Comparison of ENCODE assay signal across 9 cellular contexts in the genomic region with DNA sequence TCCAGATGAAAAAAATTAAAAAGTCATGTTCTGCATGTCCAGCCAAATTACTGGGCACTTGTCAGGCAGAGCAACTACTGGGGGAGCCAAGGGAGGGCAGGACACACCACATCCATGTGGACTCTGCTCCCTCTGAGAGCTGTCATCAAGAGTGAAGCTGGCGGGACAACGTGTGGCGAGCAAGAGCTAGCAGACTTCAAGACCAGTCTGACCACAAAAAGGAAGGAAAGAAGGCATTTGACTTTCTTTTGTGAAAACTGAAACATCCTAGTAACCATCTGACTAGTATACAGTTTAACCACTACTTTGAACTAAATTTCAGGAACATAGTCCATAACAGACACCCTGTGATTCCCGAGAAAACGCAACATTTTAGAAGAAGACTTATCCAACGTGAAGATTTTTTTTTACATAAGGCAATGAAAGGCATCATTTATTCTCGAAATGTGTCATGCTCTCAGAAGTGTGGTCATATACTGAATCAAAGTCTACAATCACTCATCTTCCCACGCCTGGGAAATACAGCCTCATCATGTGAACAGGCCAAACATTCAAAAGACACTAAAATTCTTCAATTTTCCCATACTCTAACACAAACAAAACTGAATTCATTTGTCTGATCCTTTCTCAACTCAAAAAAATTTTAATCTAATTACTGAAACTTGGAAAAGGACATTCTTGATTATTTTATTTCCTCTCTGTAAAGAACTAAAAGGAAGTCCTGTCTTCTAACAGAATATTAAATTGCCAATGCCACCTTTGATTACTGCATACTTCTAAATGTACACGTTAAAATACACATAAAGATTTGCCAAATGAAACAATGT. TPM values are rescaled to one million over a fixed set of nuclear protein-coding genes. Genes with fewer than 3 reads are reported as not detected.
DNase-seq lines count a peak whose midpoint lies in the region; ATAC-seq and TF ChIP-seq lines count a peak whose summit lies in the region.
"Had no signal": no experiment of that assay in that cellular context is flagged by ENCODE, and none has a peak within 500 bp of the region (broad histone marks: within the 10 kb centered on the region; RNA-seq: fewer than 3 reads in every experiment).

No MANE protein-coding gene starts in this region.

- H3K27me3 Mint-ChIP-seq in stimulated activated memory B cell treated with anti-CD40 and anti-IgM and Interleukin-4, amounts not matched to agents 10 μg/mL and 1 μg/mL and 100 μg/mL, for 72 hours: peaks cover 3% of the 10 kb centered on the region

- peak overlapping the region; percentile 64 to 99 for H3K27ac ChIP-seq in SK-N-SH (ENCODE audit: low read depth in 2 of 2, low read length in 1 of 2)
- H3K27ac ChIP-seq: body of pancreas had no signal

- 40% methylated on average over 9 of the region's 9 CpGs for WGBS in SK-N-SH (ENCODE audit: low lambda C conversion rate)

- peak overlapping the region; percentile 56 for H3K27ac Mint-ChIP-seq in stimulated activated memory B cell treated with anti-CD40 and anti-IgM and Interleukin-4, amounts not matched to agents 10 μg/mL and 1 μg/mL and 100 μg/mL, for 72 hours

- peak overlapping the region; percentile 69; the same call in 1 of the 2 replicates for H3K9ac ChIP-seq in SK-N-SH

- no peak overlapping the region for H2AFZ ChIP-seq in SK-N-SH (ENCODE audit: low read depth)

- peak overlapping the region in 1 of 2 experiments; percentile 16; a peak in 1 of 4 replicates for H3K4me3 ChIP-seq in SK-N-SH (ENCODE audit: low read depth in 2 of 2, low read length in 1 of 2)
- no peak overlapping the region for H3K4me3 ChIP-seq in foreskin fibroblast (ENCODE audit: low read depth in 1 of 2, low read length in 2 of 2)
- H3K4me3 ChIP-seq: body of pancreas had no signal

- H3K4me1 ChIP-seq in SK-N-SH (ENCODE audit: control insufficient read depth in 1 of 2, insufficient read depth in 2 of 2, low read depth in 1 of 2, low read length in 1 of 2): peaks cover 26 to 71% of the 10 kb centered on the region in 2 experiments

- DNase-seq in activated naive CD4-positive, alpha-beta T cell treated with Interleukin-2 at 50 U/mL for 16 hours: peak; percentile 41
- no peak for DNase-seq in activated naive CD4-positive, alpha-beta T cell (lab: John Stamatoyannopoulos, UW)
- no peak for DNase-seq in SK-N-SH
- peak; percentile 70 to 82 for DNase-seq in foreskin fibroblast
- no peak for DNase-seq in NK-92 (lab: John Stamatoyannopoulos, UW; ENCODE audit: unreplicated experiment)
- no peak for DNase-seq in COR-L47 (lab: John Stamatoyannopoulos, UW)

- H3K36me3 Mint-ChIP-seq in stimulated activated memory B cell treated with anti-CD40 and anti-IgM and Interleukin-4, amounts not matched to agents 10 μg/mL and 1 μg/mL and 100 μg/mL, for 72 hours: no peaks in the 10 kb centered on the region

- H3K79me2 ChIP-seq in SK-N-SH (ENCODE audit: insufficient read depth): peaks cover 92% of the 10 kb centered on the region

- TF ChIP-seq RAD21 in SK-N-SH (IDR thresholded peaks at IDR 0.05; ENCODE audit: low read length): no peak

- H3K9me3 ChIP-seq in SK-N-SH: no peaks in the 10 kb centered on the region
- H3K9me3 ChIP-seq: body of pancreas had no signal

- TF ChIP-seq CTCF in SK-N-SH (IDR thresholded peaks at IDR 0.05) (no peak), foreskin fibroblast (IDR thresholded peaks at IDR 0.05; ENCODE audit: low read depth, low read length) (no peak)

- peak overlapping the region; percentile 56 for H3K4me2 ChIP-seq in SK-N-SH

- TF ChIP-seq EP300 in SK-N-SH (IDR thresholded peaks at IDR 0.05; ENCODE audit: borderline replicate concordance in 1 of 2, low read depth in 1 of 2, low read length in 1 of 2): no peak

- H4K20me1 ChIP-seq in SK-N-SH (ENCODE audit: insufficient read depth): no peaks in the 10 kb centered on the region

- H3K27me3 ChIP-seq in SK-N-SH (ENCODE audit: insufficient read depth): no peaks in the 10 kb centered on the region
- H3K27me3 ChIP-seq: body of pancreas had no signal

- H3K4me1 Mint-ChIP-seq in stimulated activated memory B cell treated with anti-CD40 and anti-IgM and Interleukin-4, amounts not matched to agents 10 μg/mL and 1 μg/mL and 100 μg/mL, for 72 hours: peaks cover 34% of the 10 kb centered on the region

- peak overlapping the region; percentile 31 for H3K4me3 Mint-ChIP-seq in stimulated activated memory B cell treated with anti-CD40 and anti-IgM and Interleukin-4, amounts not matched to agents 10 μg/mL and 1 μg/mL and 100 μg/mL, for 72 hours

- peaks cover 71% of the 10 kb centered on the region for H3F3A ChIP-seq in SK-N-SH (replicated peaks; ENCODE audit: insufficient read depth)

- no peaks in the 10 kb centered on the region for H3K36me3 ChIP-seq in SK-N-SH (replicated peaks in 1 of 2; ENCODE audit: control insufficient read depth in 1 of 2, insufficient read depth in 2 of 2, low read length in 1 of 2)

- no peaks in the 10 kb centered on the region for H3K9me2 ChIP-seq in SK-N-SH

- POLR2A ChIA-PET in SK-N-SH (lab: Yijun Ruan, JAX): no interaction called here

- peak; percentile 77 for ATAC-seq in HG02973 (IDR thresholded peaks at IDR 0.05; ENCODE audit: unreplicated experiment)
- ATAC-seq in stimulated activated memory B cell treated with anti-CD40 and anti-IgM and Interleukin-4, amounts not matched to agents 10 μg/mL and 1 μg/mL and 100 μg/mL, for 72 hours: peak; percentile 83
- ATAC-seq: body of pancreas had no signal

- no peaks in the 10 kb centered on the region for H3K9me3 Mint-ChIP-seq in stimulated activated memory B cell treated with anti-CD40 and anti-IgM and Interleukin-4, amounts not matched to agents 10 μg/mL and 1 μg/mL and 100 μg/mL, for 72 hours

- CTCF ChIA-PET in SK-N-SH (lab: Yijun Ruan, JAX): interaction anchor here (1.0 to 1.1 kb wide), 2 partner anchors 13 to 51 kb away, joined by 4 read pairs; no protein-coding TSS in a partner anchor

TF ChIP-seq in SK-N-SH, 30 proteins besides CTCF, POLR2A, EP300 and RAD21 (continues in another document):
- TF ChIP-seq FOSL2 (IDR thresholded peaks at IDR 0.05; ENCODE audit: borderline replicate concordance, low read depth) (no peak; the same call in 1 of the 2 replicates), TEAD4 (IDR thresholded peaks at IDR 0.05; ENCODE audit: borderline replicate concordance, insufficient read depth) (no peak), USF1 (IDR thresholded peaks at IDR 0.05; ENCODE audit: borderline replicate concordance, low read depth) (no peak), SMC3 (IDR thresholded peaks at IDR 0.05; ENCODE audit: low read depth, low read length) (no peak), RXRA (IDR thresholded peaks at IDR 0.05; ENCODE audit: borderline replicate concordance, low read depth) (no peak), NRF1 (IDR thresholded peaks at IDR 0.05; ENCODE audit: low read depth, low read length) (no peak), JUND (IDR thresholded peaks at IDR 0.05) (no peak), RFX5 (IDR thresholded peaks at IDR 0.05; ENCODE audit: low read length) (no peak), EZH2phosphoT487 (IDR thresholded peaks at IDR 0.05; ENCODE audit: borderline replicate concordance, low read depth) (no peak), NFIC (IDR thresholded peaks at IDR 0.05; ENCODE audit: borderline replicate concordance) (no peak), REST (IDR thresholded peaks at IDR 0.05; ENCODE audit: low read depth, low read length) (no peak), TAF1 (IDR thresholded peaks at IDR 0.05; ENCODE audit: borderline replicate concordance, low read depth, low read length) (no peak), TCF12 (IDR thresholded peaks at IDR 0.05) (peak; percentile 44), FOXJ3 (CRISPR knock-in tag; IDR thresholded peaks at IDR 0.05) (no peak)
- TF ChIP-seq, protein P1, sequence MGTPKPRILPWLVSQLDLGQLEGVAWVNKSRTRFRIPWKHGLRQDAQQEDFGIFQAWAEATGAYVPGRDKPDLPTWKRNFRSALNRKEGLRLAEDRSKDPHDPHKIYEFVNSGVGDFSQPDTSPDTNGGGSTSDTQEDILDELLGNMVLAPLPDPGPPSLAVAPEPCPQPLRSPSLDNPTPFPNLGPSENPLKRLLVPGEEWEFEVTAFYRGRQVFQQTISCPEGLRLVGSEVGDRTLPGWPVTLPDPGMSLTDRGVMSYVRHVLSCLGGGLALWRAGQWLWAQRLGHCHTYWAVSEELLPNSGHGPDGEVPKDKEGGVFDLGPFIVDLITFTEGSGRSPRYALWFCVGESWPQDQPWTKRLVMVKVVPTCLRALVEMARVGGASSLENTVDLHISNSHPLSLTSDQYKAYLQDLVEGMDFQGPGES (IDR thresholded peaks at IDR 0.05; ENCODE audit: low read depth, low read length): no peak

RNA-seq across cellular contexts. Expression of gene CYTH3, which starts 15.5 kb away (rescaled TPM):
- polyA plus RNA-seq in SK-N-SH (2012; rRNA removed): 55.1 and 56.8 TPM in 2 replicates
- polyA plus RNA-seq in SK-N-SH (2012; cell fraction: cytosol; rRNA removed): 28.3 and 39.7 TPM in 2 replicates
- 98.4 and 108 TPM in 2 replicates for polyA plus RNA-seq in SK-N-SH (2012; cell fraction: nucleus; rRNA removed)

Comparison
In these comparisons a context has a peak if more than half of its experiments do, and no peak if none do; other contexts are left out.
1. DNase-seq: peak in activated naive CD4-positive, alpha-beta T cell treated with Interleukin-2 at 50 U/mL for 16 hours (single experiment) and foreskin fibroblast (2 of 2); none in activated naive CD4-positive, alpha-beta T cell (0 of 4), SK-N-SH (single experiment), NK-92 (single experiment) and COR-L47 (single experiment).